Comparison of ENCODE assay signal across 15 cellular contexts in the genomic region with DNA sequence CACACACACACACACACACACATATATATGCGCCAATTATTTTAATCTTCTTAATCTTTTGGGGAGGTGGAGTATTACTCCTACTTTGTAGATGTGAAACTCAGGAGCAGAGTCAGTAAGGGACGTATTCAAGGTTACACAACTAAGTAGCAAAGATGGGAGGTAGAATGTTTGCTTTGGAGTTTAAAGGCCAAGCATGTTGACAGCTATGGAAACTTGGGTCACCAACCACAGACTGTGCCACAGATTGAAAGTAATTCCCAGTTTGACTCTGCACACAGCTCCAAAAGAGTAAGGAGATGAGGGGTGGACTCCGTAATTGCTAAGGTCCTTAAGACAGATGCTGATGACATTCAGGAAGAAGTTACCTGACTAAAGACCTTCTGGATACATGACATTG.
DNase-seq lines count a peak whose midpoint lies in the region; ATAC-seq and TF ChIP-seq lines count a peak whose summit lies in the region.
"Had no signal": no experiment of that assay in that cellular context is flagged by ENCODE, and none has a peak within 500 bp of the region (broad histone marks: within the 10 kb centered on the region; RNA-seq: fewer than 3 reads in every experiment).

No MANE protein-coding gene starts in this region.

- H4K8ac ChIP-seq in mesenchymal stem cell (ENCODE audit: low read length), result no peak overlapping the region

- H3K27ac ChIP-seq in RWPE2 (ENCODE audit: poor library complexity, severe bottlenecking) (peak overlapping the region; percentile 8), mesenchymal stem cell (ENCODE audit: low read length, poor library complexity, severe bottlenecking) (no peak overlapping the region)
- H3K27ac ChIP-seq: gastroesophageal sphincter, prostate gland, vagina had no signal

- no peak overlapping the region for H3K18ac ChIP-seq in mesenchymal stem cell (ENCODE audit: low read depth in 1 of 2, low read length in 2 of 2)

- H3K27ac Mint-ChIP-seq in activated naive CD8-positive, alpha-beta T cell treated with anti-CD3 and anti-CD28 coated beads, Interleukin-2, amount 50 U/mL, for 24 hours, result peak overlapping the region; percentile 26
- H3K27ac Mint-ChIP-seq in activated naive CD8-positive, alpha-beta T cell treated with anti-CD3 and anti-CD28 coated beads for 36 hours, result no peak overlapping the region
- H3K27ac Mint-ChIP-seq in stimulated activated naive CD8-positive, alpha-beta T cell treated with anti-CD3 and anti-CD28 coated beads, Interleukin-15, amount 100 ng/mL, for 72 hours, result no peak overlapping the region

- H3K4me1 Mint-ChIP-seq in activated naive CD8-positive, alpha-beta T cell treated with anti-CD3 and anti-CD28 coated beads, Interleukin-2, amount 50 U/mL, for 24 hours, result peaks cover 96% of the 10 kb centered on the region
- peaks cover 85% of the 10 kb centered on the region for H3K4me1 Mint-ChIP-seq in activated naive CD8-positive, alpha-beta T cell treated with anti-CD3 and anti-CD28 coated beads for 36 hours
- H3K4me1 Mint-ChIP-seq in stimulated activated naive CD8-positive, alpha-beta T cell treated with anti-CD3 and anti-CD28 coated beads, Interleukin-15, amount 100 ng/mL, for 72 hours, result peaks cover 92% of the 10 kb centered on the region

- H2BK12ac ChIP-seq in mesenchymal stem cell (ENCODE audit: low read length in 2 of 2), result no peak overlapping the region

- no peak overlapping the region for H2AK5ac ChIP-seq in mesenchymal stem cell (ENCODE audit: low read length, severe bottlenecking)

- H3K14ac ChIP-seq in mesenchymal stem cell (ENCODE audit: low read length in 2 of 2), result no peak overlapping the region

- H3K27me3 Mint-ChIP-seq in activated naive CD8-positive, alpha-beta T cell treated with anti-CD3 and anti-CD28 coated beads, Interleukin-2, amount 50 U/mL, for 24 hours, result no peaks in the 10 kb centered on the region
- H3K27me3 Mint-ChIP-seq in activated naive CD8-positive, alpha-beta T cell treated with anti-CD3 and anti-CD28 coated beads for 36 hours, result no peaks in the 10 kb centered on the region
- no peaks in the 10 kb centered on the region for H3K27me3 Mint-ChIP-seq in stimulated activated naive CD8-positive, alpha-beta T cell treated with anti-CD3 and anti-CD28 coated beads, Interleukin-15, amount 100 ng/mL, for 72 hours

- TF ChIP-seq CTCF in RWPE2 (IDR thresholded peaks at IDR 0.05; ENCODE audit: poor library complexity, severe bottlenecking), result no peak

- H2BK5ac ChIP-seq in mesenchymal stem cell (ENCODE audit: low read depth, low read length, poor library complexity, severe bottlenecking), result no peak overlapping the region

- H2AFZ ChIP-seq in mesenchymal stem cell (ENCODE audit: low read depth, low read length), result no peak overlapping the region

- H3K4me3 Mint-ChIP-seq in activated naive CD8-positive, alpha-beta T cell treated with anti-CD3 and anti-CD28 coated beads, Interleukin-2, amount 50 U/mL, for 24 hours, result no peak overlapping the region
- H3K4me3 Mint-ChIP-seq in activated naive CD8-positive, alpha-beta T cell treated with anti-CD3 and anti-CD28 coated beads for 36 hours, result no peak overlapping the region
- no peak overlapping the region for H3K4me3 Mint-ChIP-seq in stimulated activated naive CD8-positive, alpha-beta T cell treated with anti-CD3 and anti-CD28 coated beads, Interleukin-15, amount 100 ng/mL, for 72 hours
- H3K4me3 Mint-ChIP-seq: brain had no signal

- peak; percentile 67 for ATAC-seq in activated naive CD8-positive, alpha-beta T cell treated with anti-CD3 and anti-CD28 coated beads, Interleukin-2, amount 50 U/mL, for 24 hours
- ATAC-seq in RWPE2 (ENCODE audit: low read depth), result 0 out of 3 replicates have a peak, but pooled peaks have one; percentile 14
- ATAC-seq in stimulated activated naive CD8-positive, alpha-beta T cell treated with anti-CD3 and anti-CD28 coated beads, Interleukin-15, amount 100 ng/mL, for 72 hours, result peak; percentile 37
- no peak for ATAC-seq in HG02981 (IDR thresholded peaks at IDR 0.05; ENCODE audit: unreplicated experiment)
- ATAC-seq: gastroesophageal sphincter had no signal

- peaks cover 7% of the 10 kb centered on the region; the same call in 1 of the 2 replicates for H3K36me3 ChIP-seq in RWPE2 (ENCODE audit: low read depth)
- peaks cover 9 to 47% of the 10 kb centered on the region in 2 experiments for H3K36me3 ChIP-seq in mesenchymal stem cell (ENCODE audit: control insufficient read depth in 1 of 2, insufficient read depth in 2 of 2, low read depth in 1 of 2, low read length in 2 of 2)
- H3K36me3 ChIP-seq: gastroesophageal sphincter, prostate gland, vagina had no signal

- DNase-seq in activated naive CD8-positive, alpha-beta T cell treated with anti-CD3 and anti-CD28 coated beads, Interleukin-2, amount 50 U/mL, for 24 hours, result no peak
- DNase-seq in activated naive CD8-positive, alpha-beta T cell treated with anti-CD3 and anti-CD28 coated beads for 36 hours, result no peak
- DNase-seq in RWPE2 (ENCODE audit: low spot score) (no peak), mesenchymal stem cell (peak; percentile 63), NCI-H2029 (lab: John Stamatoyannopoulos, UW) (no peak), RKO (ENCODE audit: low spot score) (no peak)
- no peak for DNase-seq in stimulated activated naive CD8-positive, alpha-beta T cell treated with anti-CD3 and anti-CD28 coated beads, Interleukin-15, amount 100 ng/mL, for 72 hours
- DNase-seq: NCI-H1436 treated with DMSO at 0.1 percent for 48 hours; NCI-H226; NK-92 treated with Interleukin-12 subunit alpha and Interleukin-12 subunit beta, amount 100 ng/mL, for 24 hours had no signal

- 90% methylated on average over 3 of the region's 3 CpGs for WGBS in mesenchymal stem cell

- peak overlapping the region; percentile 3 for H3K9ac ChIP-seq in mesenchymal stem cell (ENCODE audit: low read length)

- H3K36me3 Mint-ChIP-seq in activated naive CD8-positive, alpha-beta T cell treated with anti-CD3 and anti-CD28 coated beads, Interleukin-2, amount 50 U/mL, for 24 hours (ENCODE audit: low read depth), result peaks cover 2% of the 10 kb centered on the region
- peaks cover 21% of the 10 kb centered on the region for H3K36me3 Mint-ChIP-seq in activated naive CD8-positive, alpha-beta T cell treated with anti-CD3 and anti-CD28 coated beads for 36 hours
- H3K36me3 Mint-ChIP-seq: brain had no signal

- H3K4me1 ChIP-seq in RWPE2 (ENCODE audit: insufficient read depth, poor library complexity, severe bottlenecking) (peaks cover 14% of the 10 kb centered on the region), mesenchymal stem cell (ENCODE audit: control insufficient read depth, insufficient read depth, low read depth, low read length) (peaks cover 6% of the 10 kb centered on the region)
- H3K4me1 ChIP-seq: prostate gland had no signal

- no peak overlapping the region for H2BK120ac ChIP-seq in mesenchymal stem cell (ENCODE audit: low read depth, low read length)

- peaks cover 12% of the 10 kb centered on the region for H3K79me1 ChIP-seq in mesenchymal stem cell (replicated peaks; ENCODE audit: low read length, poor library complexity, severe bottlenecking)

- H3K4ac ChIP-seq in mesenchymal stem cell (ENCODE audit: low read depth in 1 of 2, low read length in 2 of 2), result no peak overlapping the region

- no peak overlapping the region for H3K4me2 ChIP-seq in mesenchymal stem cell (ENCODE audit: low read length, poor library complexity, severe bottlenecking)

- no peak overlapping the region for H3K23ac ChIP-seq in mesenchymal stem cell (ENCODE audit: low read length in 2 of 2)

- no peak overlapping the region for H4K91ac ChIP-seq in mesenchymal stem cell (ENCODE audit: low read length)

- no peaks in the 10 kb centered on the region for H3K9me3 ChIP-seq in RWPE2 (ENCODE audit: severe bottlenecking)
- no peaks in the 10 kb centered on the region for H3K9me3 ChIP-seq in mesenchymal stem cell (ENCODE audit: control insufficient read depth, low read length)
- H3K9me3 ChIP-seq: gastroesophageal sphincter, prostate gland, vagina had no signal

- H2BK15ac ChIP-seq in mesenchymal stem cell (ENCODE audit: low read depth, poor library complexity, severe bottlenecking), result no peak overlapping the region

- H3K27me3 ChIP-seq in RWPE2 (ENCODE audit: insufficient read depth, poor library complexity, severe bottlenecking) (no peaks in the 10 kb centered on the region), mesenchymal stem cell (ENCODE audit: control insufficient read depth in 1 of 2, insufficient read depth in 1 of 2, low read length in 2 of 2) (no peaks in the 10 kb centered on the region)
- H3K27me3 ChIP-seq: gastroesophageal sphincter, vagina had no signal

- H3K9me3 Mint-ChIP-seq in activated naive CD8-positive, alpha-beta T cell treated with anti-CD3 and anti-CD28 coated beads, Interleukin-2, amount 50 U/mL, for 24 hours, result no peaks in the 10 kb centered on the region
- no peaks in the 10 kb centered on the region for H3K9me3 Mint-ChIP-seq in activated naive CD8-positive, alpha-beta T cell treated with anti-CD3 and anti-CD28 coated beads for 36 hours
- H3K9me3 Mint-ChIP-seq in stimulated activated naive CD8-positive, alpha-beta T cell treated with anti-CD3 and anti-CD28 coated beads, Interleukin-15, amount 100 ng/mL, for 72 hours, result no peaks in the 10 kb centered on the region
- H3K9me3 Mint-ChIP-seq: brain had no signal

- H3K4me3 ChIP-seq in RWPE2 (ENCODE audit: severe bottlenecking) (no peak overlapping the region), mesenchymal stem cell (ENCODE audit: insufficient read depth in 1 of 2, low read depth in 1 of 2, low read length in 2 of 2) (no peak overlapping the region)
- H3K4me3 ChIP-seq: gastroesophageal sphincter, prostate gland, vagina had no signal
